Comparison of ENCODE assay signal across 22 cellular contexts in the genomic region with DNA sequence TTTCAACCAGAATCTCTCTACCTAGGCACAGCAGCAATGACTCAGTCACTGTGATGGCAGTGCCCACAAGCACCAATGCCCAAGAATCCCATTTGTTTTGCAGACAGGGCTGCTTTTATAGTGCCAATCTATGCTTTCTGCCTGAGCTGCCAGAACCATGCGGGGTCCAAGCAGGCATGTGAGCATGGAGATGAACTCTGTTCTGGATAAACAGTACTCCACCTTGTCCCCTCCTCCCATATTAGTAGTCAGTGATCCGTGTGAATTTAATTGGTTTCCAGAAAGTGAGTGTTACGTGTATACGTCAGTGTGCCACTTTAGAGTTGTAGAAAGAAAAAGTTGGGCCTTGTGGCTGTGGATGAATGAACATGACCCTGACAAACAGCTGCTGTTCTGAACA.
DNase-seq lines count a peak whose midpoint lies in the region; ATAC-seq and TF ChIP-seq lines count a peak whose summit lies in the region.
"Had no signal": no experiment of that assay in that cellular context is flagged by ENCODE, and none has a peak within 500 bp of the region (broad histone marks: within the 10 kb centered on the region; RNA-seq: fewer than 3 reads in every experiment).

No MANE protein-coding gene starts in this region.

- H3K18ac ChIP-seq in mesenchymal stem cell (ENCODE audit: low read depth in 1 of 2, low read length in 2 of 2) = no peak overlapping the region

- peak overlapping the region; percentile 51 for H4K8ac ChIP-seq in mesenchymal stem cell (ENCODE audit: low read length)

- CTCF ChIA-PET in HEK293 (lab: Yijun Ruan, JAX) = no interaction called here

- no peaks in the 10 kb centered on the region for H3K9me3 Mint-ChIP-seq in activated T-helper 1 cell treated with anti-CD3 and anti-CD28 coated beads, Interleukin-12 subunit alpha, Interleukin-12 subunit beta, Interleukin-2, Interleukin-4 antibody, amounts not matched to agents 30 ng/mL and 10 ng/mL and 1 ng/mL, durations not matched to agents 14 hours and 24 hours and 36 hours
- H3K9me3 Mint-ChIP-seq: activated CD4-positive, alpha-beta T cell treated with anti-CD3 and anti-CD28 coated beads, Interleukin-2, amount 10 ng/mL, durations not matched to agents 7 days and 5 days; dendritic cell treated with granulocyte-macrophage colony-stimulating factor and Interleukin-4, amounts not matched to agents 40 ng/mL and 50 ng/mL, for 4 days; stimulated activated naive B cell treated with anti-CD40 and anti-IgM and Interleukin-4, amounts not matched to agents 10 μg/mL and 1 μg/mL and 100 μg/mL, for 72 hours; T-helper 1 cell treated with Interleukin-12 subunit alpha and Interleukin-12 subunit beta and Interleukin-4 antibody, amounts not matched to agents 30 μg/mL and 1 μg/mL, for 36 hours had no signal

- H3K9ac ChIP-seq in mesenchymal stem cell (ENCODE audit: low read length) = no peak overlapping the region

- DNase-seq in NCI-H2171 (lab: John Stamatoyannopoulos, UW) (peak; percentile 78), astrocyte of the hippocampus (ENCODE audit: low read depth, low spot score) (peak; percentile 86), mesenchymal stem cell (no peak), DMS153 (lab: John Stamatoyannopoulos, UW) (no peak)
- DNase-seq in activated T-helper 1 cell treated with anti-CD3 and anti-CD28 coated beads, Interleukin-12 subunit alpha, Interleukin-12 subunit beta, Interleukin-2, Interleukin-4 antibody, amounts not matched to agents 30 ng/mL and 10 ng/mL and 1 ng/mL, durations not matched to agents 14 hours and 24 hours and 36 hours (ENCODE audit: low spot score) = no peak
- DNase-seq: activated CD4-positive, alpha-beta T cell treated with anti-CD3 and anti-CD28 coated beads, Interleukin-2, amount 10 ng/mL, durations not matched to agents 7 days and 5 days; activated CD8-positive, alpha-beta memory T cell treated with anti-CD3 and anti-CD28 coated beads, Interleukin-2, amount 50 U/mL, for 4 hours; activated effector memory CD4-positive, alpha-beta T cell treated with anti-CD3 and anti-CD28 coated beads, Interleukin-2, amount 50 U/mL, for 16 hours; COR-L47; foreskin melanocyte; GDM1; left ventricle myocardium inferior; NCI-H526 treated with DMSO at 0.1 percent for 48 hours; ovary; SJCRH30; stimulated activated naive B cell treated with anti-CD40 and anti-IgM and Interleukin-4, amounts not matched to agents 10 μg/mL and 1 μg/mL and 100 μg/mL, for 72 hours; tibial artery had no signal

- H3K4me3 Mint-ChIP-seq in activated T-helper 1 cell treated with anti-CD3 and anti-CD28 coated beads, Interleukin-12 subunit alpha, Interleukin-12 subunit beta, Interleukin-2, Interleukin-4 antibody, amounts not matched to agents 30 ng/mL and 10 ng/mL and 1 ng/mL, durations not matched to agents 14 hours and 24 hours and 36 hours = no peak overlapping the region
- H3K4me3 Mint-ChIP-seq: activated CD4-positive, alpha-beta T cell treated with anti-CD3 and anti-CD28 coated beads, Interleukin-2, amount 10 ng/mL, durations not matched to agents 7 days and 5 days; dendritic cell treated with granulocyte-macrophage colony-stimulating factor and Interleukin-4, amounts not matched to agents 40 ng/mL and 50 ng/mL, for 4 days; stimulated activated naive B cell treated with anti-CD40 and anti-IgM and Interleukin-4, amounts not matched to agents 10 μg/mL and 1 μg/mL and 100 μg/mL, for 72 hours; T-helper 1 cell treated with Interleukin-12 subunit alpha and Interleukin-12 subunit beta and Interleukin-4 antibody, amounts not matched to agents 30 μg/mL and 1 μg/mL, for 36 hours had no signal

- no peak for ATAC-seq in HG02885 (IDR thresholded peaks at IDR 0.05; ENCODE audit: poor library complexity, unreplicated experiment)
- no peak for ATAC-seq in GM18520 (IDR thresholded peaks at IDR 0.05; ENCODE audit: unreplicated experiment)
- ATAC-seq: stimulated activated naive B cell treated with anti-CD40 and anti-IgM and Interleukin-4, amounts not matched to agents 10 μg/mL and 1 μg/mL and 100 μg/mL, for 72 hours had no signal

- no peak overlapping the region for H2AFZ ChIP-seq in mesenchymal stem cell (ENCODE audit: low read depth, low read length)

- H2BK12ac ChIP-seq in mesenchymal stem cell (ENCODE audit: low read length in 2 of 2) = no peak overlapping the region

- H2AK5ac ChIP-seq in mesenchymal stem cell (ENCODE audit: low read length, severe bottlenecking) = peak overlapping the region; percentile 33

- H2BK15ac ChIP-seq in mesenchymal stem cell (ENCODE audit: low read depth, poor library complexity, severe bottlenecking) = no peak overlapping the region

- H3K4me1 ChIP-seq in HEK293 (ENCODE audit: control insufficient read depth, insufficient read depth, low read length) (no peaks in the 10 kb centered on the region), mesenchymal stem cell (ENCODE audit: control insufficient read depth, insufficient read depth, low read depth, low read length) (peaks cover 8% of the 10 kb centered on the region)
- H3K4me1 ChIP-seq: SJCRH30 had no signal

- H3K23ac ChIP-seq in mesenchymal stem cell (ENCODE audit: low read length in 2 of 2) = no peak overlapping the region

- H3K27ac ChIP-seq in HEK293 (ENCODE audit: extremely low read depth, low read depth, low read length) (no peak overlapping the region), mesenchymal stem cell (ENCODE audit: low read length, poor library complexity, severe bottlenecking) (no peak overlapping the region)
- H3K27ac ChIP-seq: left ventricle myocardium inferior, ovary, SJCRH30, tibial artery had no signal

- H2BK120ac ChIP-seq in mesenchymal stem cell (ENCODE audit: low read depth, low read length) = no peak overlapping the region

- TF ChIP-seq CTCF in HEK293 (tag by site-specific recombination; IDR thresholded peaks at IDR 0.05) = no peak

- H3K4me1 Mint-ChIP-seq in activated T-helper 1 cell treated with anti-CD3 and anti-CD28 coated beads, Interleukin-12 subunit alpha, Interleukin-12 subunit beta, Interleukin-2, Interleukin-4 antibody, amounts not matched to agents 30 ng/mL and 10 ng/mL and 1 ng/mL, durations not matched to agents 14 hours and 24 hours and 36 hours (ENCODE audit: low read depth) = peaks cover 4% of the 10 kb centered on the region

- no peak overlapping the region for H3K4ac ChIP-seq in mesenchymal stem cell (ENCODE audit: low read depth in 1 of 2, low read length in 2 of 2)

- H3K9me3 ChIP-seq in HEK293 (ENCODE audit: control insufficient read depth, insufficient read depth, low read depth, low read length) = no peaks in the 10 kb centered on the region
- no peaks in the 10 kb centered on the region for H3K9me3 ChIP-seq in mesenchymal stem cell (ENCODE audit: control insufficient read depth, low read length)
- H3K9me3 ChIP-seq: left ventricle myocardium inferior, ovary, SJCRH30, tibial artery had no signal

- H3K36me3 ChIP-seq in HEK293 (ENCODE audit: control insufficient read depth in 2 of 2, insufficient read depth in 1 of 2, low read length in 2 of 2) = no peaks in the 10 kb centered on the region
- H3K36me3 ChIP-seq in mesenchymal stem cell (ENCODE audit: control insufficient read depth in 1 of 2, insufficient read depth in 2 of 2, low read depth in 1 of 2, low read length in 2 of 2) = peaks cover 0 to 56% of the 10 kb centered on the region in 2 experiments
- H3K36me3 ChIP-seq: left ventricle myocardium inferior, ovary, SJCRH30, tibial artery had no signal

- no peaks in the 10 kb centered on the region for H3K27me3 ChIP-seq in mesenchymal stem cell (ENCODE audit: control insufficient read depth in 1 of 2, insufficient read depth in 1 of 2, low read length in 2 of 2)
- H3K27me3 ChIP-seq: ovary, SJCRH30, tibial artery had no signal

- no peak overlapping the region for H4K91ac ChIP-seq in mesenchymal stem cell (ENCODE audit: low read length)

- no peak overlapping the region for H3K27ac Mint-ChIP-seq in activated T-helper 1 cell treated with anti-CD3 and anti-CD28 coated beads, Interleukin-12 subunit alpha, Interleukin-12 subunit beta, Interleukin-2, Interleukin-4 antibody, amounts not matched to agents 30 ng/mL and 10 ng/mL and 1 ng/mL, durations not matched to agents 14 hours and 24 hours and 36 hours
- H3K27ac Mint-ChIP-seq: activated CD4-positive, alpha-beta T cell treated with anti-CD3 and anti-CD28 coated beads, Interleukin-2, amount 10 ng/mL, durations not matched to agents 7 days and 5 days; dendritic cell treated with granulocyte-macrophage colony-stimulating factor and Interleukin-4, amounts not matched to agents 40 ng/mL and 50 ng/mL, for 4 days; stimulated activated naive B cell treated with anti-CD40 and anti-IgM and Interleukin-4, amounts not matched to agents 10 μg/mL and 1 μg/mL and 100 μg/mL, for 72 hours; T-helper 1 cell treated with Interleukin-12 subunit alpha and Interleukin-12 subunit beta and Interleukin-4 antibody, amounts not matched to agents 30 μg/mL and 1 μg/mL, for 36 hours had no signal

- H3K4me2 ChIP-seq in mesenchymal stem cell (ENCODE audit: low read length, poor library complexity, severe bottlenecking) = no peak overlapping the region

- 100% methylated on average over 3 of the region's 4 CpGs for WGBS in mesenchymal stem cell

- H3K27me3 Mint-ChIP-seq in activated T-helper 1 cell treated with anti-CD3 and anti-CD28 coated beads, Interleukin-12 subunit alpha, Interleukin-12 subunit beta, Interleukin-2, Interleukin-4 antibody, amounts not matched to agents 30 ng/mL and 10 ng/mL and 1 ng/mL, durations not matched to agents 14 hours and 24 hours and 36 hours (ENCODE audit: insufficient read depth) = peaks cover 28% of the 10 kb centered on the region

- intact Hi-C loops in activated T-helper 1 cell treated with anti-CD3 and anti-CD28 coated beads, Interleukin-12 subunit alpha, Interleukin-12 subunit beta, Interleukin-2, Interleukin-4 antibody, amounts not matched to agents 30 ng/mL and 10 ng/mL and 1 ng/mL, durations not matched to agents 14 hours and 24 hours and 36 hours (cut with micrococcal nuclease) = no loop called here

- H3K4me3 ChIP-seq in HEK293 (ENCODE audit: low read depth, low read length) = no peak overlapping the region
- no peak overlapping the region for H3K4me3 ChIP-seq in mesenchymal stem cell (ENCODE audit: insufficient read depth in 1 of 2, low read depth in 1 of 2, low read length in 2 of 2)
- H3K4me3 ChIP-seq: left ventricle myocardium inferior, ovary, SJCRH30, tibial artery had no signal

- peaks cover 19% of the 10 kb centered on the region for H3K79me1 ChIP-seq in mesenchymal stem cell (replicated peaks; ENCODE audit: low read length, poor library complexity, severe bottlenecking)

- no peaks in the 10 kb centered on the region for H3K36me3 Mint-ChIP-seq in activated T-helper 1 cell treated with anti-CD3 and anti-CD28 coated beads, Interleukin-12 subunit alpha, Interleukin-12 subunit beta, Interleukin-2, Interleukin-4 antibody, amounts not matched to agents 30 ng/mL and 10 ng/mL and 1 ng/mL, durations not matched to agents 14 hours and 24 hours and 36 hours (ENCODE audit: low read depth)
- H3K36me3 Mint-ChIP-seq: stimulated activated naive B cell treated with anti-CD40 and anti-IgM and Interleukin-4, amounts not matched to agents 10 μg/mL and 1 μg/mL and 100 μg/mL, for 72 hours had no signal

- no peak overlapping the region for H2BK5ac ChIP-seq in mesenchymal stem cell (ENCODE audit: low read depth, low read length, poor library complexity, severe bottlenecking)

- POLR2A ChIA-PET in HEK293 (lab: Yijun Ruan, JAX) = no interaction called here

- no peak overlapping the region for H3K14ac ChIP-seq in mesenchymal stem cell (ENCODE audit: low read length in 2 of 2)

Comparison
In these comparisons a context has a peak if more than half of its experiments do, and no peak if none do; other contexts are left out.
1. DNase-seq: peak in NCI-H2171 (single experiment) and astrocyte of the hippocampus (single experiment); none in mesenchymal stem cell (single experiment), activated T-helper 1 cell treated with anti-CD3 and anti-CD28 coated beads, Interleukin-12 subunit alpha, Interleukin-12 subunit beta, Interleukin-2, Interleukin-4 antibody, amounts not matched to agents 30 ng/mL and 10 ng/mL and 1 ng/mL, durations not matched to agents 14 hours and 24 hours and 36 hours (single experiment) and DMS153 (single experiment).